In the genomic region with DNA sequence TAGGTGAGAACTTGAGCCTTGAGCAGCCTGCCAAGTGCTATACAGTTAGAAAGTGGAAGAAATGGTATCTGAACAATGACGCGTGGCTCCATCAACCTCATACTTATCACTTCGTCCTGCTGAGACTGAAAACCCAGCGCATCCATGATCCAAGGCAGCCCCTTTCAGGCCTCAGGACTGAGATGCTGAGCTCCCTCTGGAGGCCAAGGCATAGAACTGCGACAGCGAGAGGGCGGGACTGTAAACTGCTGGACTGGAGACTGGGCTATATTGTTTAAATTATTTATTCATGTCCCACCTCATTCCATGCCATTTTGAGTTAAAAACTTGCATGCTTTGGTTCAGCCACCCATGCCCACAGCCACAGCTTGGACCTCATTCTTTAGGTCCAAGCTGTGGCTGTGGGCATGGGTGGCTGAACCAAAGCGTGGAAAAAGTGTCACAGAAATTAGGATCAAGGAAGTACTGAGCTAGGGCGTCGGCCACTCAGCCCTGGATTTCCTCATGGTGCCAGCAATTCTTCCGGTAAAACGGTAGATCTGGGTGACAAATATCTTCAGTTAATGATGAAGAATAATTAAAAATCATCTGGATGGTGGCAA, we compare ENCODE assay signal across 8 cellular contexts.
DNase-seq lines count a peak whose midpoint lies in the region; ATAC-seq and TF ChIP-seq lines count a peak whose summit lies in the region.

No MANE protein-coding gene starts in this region.

- no peaks in the 10 kb centered on the region for H3K9me2 ChIP-seq in SK-N-SH

- no peaks in the 10 kb centered on the region for H3K36me3 ChIP-seq in SK-N-SH (replicated peaks in 1 of 2; ENCODE audit: control insufficient read depth in 1 of 2, insufficient read depth in 2 of 2, low read length in 1 of 2)

- peak; percentile 74 for TF ChIP-seq RAD21 in SK-N-SH (IDR thresholded peaks at IDR 0.05; ENCODE audit: low read length)

- CTCF ChIA-PET in SK-N-SH (lab: Yijun Ruan, JAX): interaction anchor here (0.7 to 2.0 kb wide), 14 partner anchors 8 to 612 kb away, joined by 3 to 8 read pairs (median 4); no protein-coding TSS in a partner anchor

- H3K9me3 ChIP-seq in SK-N-SH: no peaks in the 10 kb centered on the region

- no peaks in the 10 kb centered on the region for H3K27me3 Mint-ChIP-seq in effector memory CD8-positive, alpha-beta T cell

- peak; percentile 1 for DNase-seq in GDM1 (lab: John Stamatoyannopoulos, UW)
- DNase-seq in SK-N-SH: peak; percentile 49
- peak; percentile 22 for DNase-seq in glomerular endothelial cell (ENCODE audit: extremely low read depth, low read depth, low spot score)
- peak; percentile 68 for DNase-seq in retina
- DNase-seq in effector memory CD8-positive, alpha-beta T cell: no peak
- no peak for DNase-seq in NCI-H510A treated with DMSO at 0.1 percent for 48 hours (lab: John Stamatoyannopoulos, UW)

- peak; percentile 87 for ATAC-seq in HG02885 (IDR thresholded peaks at IDR 0.05; ENCODE audit: poor library complexity, unreplicated experiment)
- ATAC-seq in effector memory CD8-positive, alpha-beta T cell (replicated peaks): no peak
- no peak for ATAC-seq in GM19035 (IDR thresholded peaks at IDR 0.05; ENCODE audit: unreplicated experiment)

- TF ChIP-seq EP300 in SK-N-SH (IDR thresholded peaks at IDR 0.05; ENCODE audit: borderline replicate concordance in 1 of 2, low read depth in 1 of 2, low read length in 1 of 2): no peak

- H4K20me1 ChIP-seq in SK-N-SH (ENCODE audit: insufficient read depth): no peaks in the 10 kb centered on the region

- H3K27ac ChIP-seq in SK-N-SH (ENCODE audit: low read depth in 2 of 2, low read length in 1 of 2): no peak overlapping the region

- WGBS in SK-N-SH (ENCODE audit: low lambda C conversion rate): 56% methylated on average over 12 of the region's 12 CpGs

- no peaks in the 10 kb centered on the region for H3K4me1 ChIP-seq in SK-N-SH (ENCODE audit: control insufficient read depth in 1 of 2, insufficient read depth in 2 of 2, low read depth in 1 of 2, low read length in 1 of 2)

- no peak overlapping the region for H2AFZ ChIP-seq in SK-N-SH (ENCODE audit: low read depth)

- H3K79me2 ChIP-seq in SK-N-SH (ENCODE audit: insufficient read depth): no peaks in the 10 kb centered on the region

- H3K9me3 Mint-ChIP-seq in effector memory CD8-positive, alpha-beta T cell: peaks cover 0 to 7% of the 10 kb centered on the region in 2 donors

- H3F3A ChIP-seq in SK-N-SH (replicated peaks; ENCODE audit: insufficient read depth): no peaks in the 10 kb centered on the region

- H3K27me3 ChIP-seq in SK-N-SH (ENCODE audit: insufficient read depth): no peaks in the 10 kb centered on the region

- H3K36me3 Mint-ChIP-seq in effector memory CD8-positive, alpha-beta T cell (ENCODE audit: insufficient read depth): no peaks in the 10 kb centered on the region

- no peak overlapping the region for H3K27ac Mint-ChIP-seq in effector memory CD8-positive, alpha-beta T cell

- POLR2A ChIA-PET in SK-N-SH (lab: Yijun Ruan, JAX): no interaction called here

- peak overlapping the region in 1 of 2 experiments; percentile 39; a peak in 1 of 4 replicates for H3K4me3 ChIP-seq in SK-N-SH (ENCODE audit: low read depth in 2 of 2, low read length in 1 of 2)

- peak; percentile 78 for TF ChIP-seq CTCF in SK-N-SH (IDR thresholded peaks at IDR 0.05)

- H3K4me3 Mint-ChIP-seq in effector memory CD8-positive, alpha-beta T cell: no peak overlapping the region

- H3K4me1 Mint-ChIP-seq in effector memory CD8-positive, alpha-beta T cell (ENCODE audit: low read depth in 2 of 2): no peaks in the 10 kb centered on the region

- H3K4me2 ChIP-seq in SK-N-SH: no peak overlapping the region

- no peak overlapping the region for H3K9ac ChIP-seq in SK-N-SH

TF ChIP-seq in SK-N-SH, 30 proteins besides CTCF, POLR2A, EP300 and RAD21:
- no peak for TF ChIP-seq TEAD4 (IDR thresholded peaks at IDR 0.05; ENCODE audit: borderline replicate concordance, insufficient read depth)
- no peak for TF ChIP-seq MEF2A (IDR thresholded peaks at IDR 0.05; ENCODE audit: borderline replicate concordance, low read depth)
- TF ChIP-seq, protein P1, sequence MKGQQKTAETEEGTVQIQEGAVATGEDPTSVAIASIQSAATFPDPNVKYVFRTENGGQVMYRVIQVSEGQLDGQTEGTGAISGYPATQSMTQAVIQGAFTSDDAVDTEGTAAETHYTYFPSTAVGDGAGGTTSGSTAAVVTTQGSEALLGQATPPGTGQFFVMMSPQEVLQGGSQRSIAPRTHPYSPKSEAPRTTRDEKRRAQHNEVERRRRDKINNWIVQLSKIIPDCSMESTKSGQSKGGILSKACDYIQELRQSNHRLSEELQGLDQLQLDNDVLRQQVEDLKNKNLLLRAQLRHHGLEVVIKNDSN (IDR thresholded peaks at IDR 0.05; ENCODE audit: borderline replicate concordance, low read depth): no peak
- no peak for TF ChIP-seq FOSL2 (IDR thresholded peaks at IDR 0.05; ENCODE audit: borderline replicate concordance, low read depth)
- TF ChIP-seq SMC3 (IDR thresholded peaks at IDR 0.05; ENCODE audit: low read depth, low read length): peak; percentile 59
- TF ChIP-seq, protein P2, sequence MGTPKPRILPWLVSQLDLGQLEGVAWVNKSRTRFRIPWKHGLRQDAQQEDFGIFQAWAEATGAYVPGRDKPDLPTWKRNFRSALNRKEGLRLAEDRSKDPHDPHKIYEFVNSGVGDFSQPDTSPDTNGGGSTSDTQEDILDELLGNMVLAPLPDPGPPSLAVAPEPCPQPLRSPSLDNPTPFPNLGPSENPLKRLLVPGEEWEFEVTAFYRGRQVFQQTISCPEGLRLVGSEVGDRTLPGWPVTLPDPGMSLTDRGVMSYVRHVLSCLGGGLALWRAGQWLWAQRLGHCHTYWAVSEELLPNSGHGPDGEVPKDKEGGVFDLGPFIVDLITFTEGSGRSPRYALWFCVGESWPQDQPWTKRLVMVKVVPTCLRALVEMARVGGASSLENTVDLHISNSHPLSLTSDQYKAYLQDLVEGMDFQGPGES (IDR thresholded peaks at IDR 0.05; ENCODE audit: low read depth, low read length): no peak

Comparison
In these comparisons a context has a peak if more than half of its experiments do, and no peak if none do; other contexts are left out.
1. DNase-seq: peak in GDM1 (single experiment), SK-N-SH (single experiment), glomerular endothelial cell (single experiment) and retina (single experiment); none in effector memory CD8-positive, alpha-beta T cell (0 of 3) and NCI-H510A treated with DMSO at 0.1 percent for 48 hours (single experiment).